Comparison of ENCODE assay signal across 34 cellular contexts in the genomic region with DNA sequence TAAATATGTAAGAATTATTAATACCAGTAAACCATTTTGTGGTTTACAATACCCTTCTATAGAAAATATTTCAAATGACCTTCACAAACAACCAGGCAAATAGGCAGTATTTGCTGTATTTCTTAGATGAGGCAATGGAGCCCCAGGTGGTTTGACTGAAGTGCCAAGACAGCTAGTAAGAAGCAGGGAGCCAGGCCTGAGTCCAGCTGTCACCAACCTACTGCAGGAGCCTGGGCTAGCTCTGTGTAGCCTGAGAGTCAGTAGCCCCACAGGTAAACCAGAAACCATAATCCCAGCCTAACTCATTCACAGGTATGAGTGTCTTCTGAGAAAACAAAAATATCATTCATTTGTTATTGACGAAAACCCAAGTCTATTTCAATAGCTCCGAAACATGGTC.
"Had no signal": no experiment of that assay in that cellular context is flagged by ENCODE, and none has a peak within 500 bp of the region (broad histone marks: within the 10 kb centered on the region; RNA-seq: fewer than 3 reads in every experiment).

No MANE protein-coding gene starts in this region.

- H3K9me3 ChIP-seq: body of pancreas, esophagus muscularis mucosa, gastrocnemius medialis had no signal

- H3K27me3 ChIP-seq: body of pancreas, esophagus muscularis mucosa, foreskin keratinocyte, gastrocnemius medialis, heart left ventricle had no signal

- H3K4me3 ChIP-seq: body of pancreas, coronary artery, esophagus muscularis mucosa, gastrocnemius medialis, heart left ventricle had no signal

- ATAC-seq: activated CD4-positive, alpha-beta T cell treated with anti-CD3 and anti-CD28 coated beads for 36 hours; activated CD8-positive, alpha-beta memory T cell treated with anti-CD3 and anti-CD28 coated beads, Interleukin-2, amount 10 ng/mL, durations not matched to agents 7 days and 5 days; activated CD8-positive, alpha-beta T cell treated with anti-CD3 and anti-CD28 coated beads, Interleukin-2, amount 10 ng/mL, durations not matched to agents 7 days and 5 days; activated naive CD4-positive, alpha-beta T cell treated with anti-CD3 and anti-CD28 coated beads, Interleukin-2, amount 50 U/mL, for 72 hours; activated T-cell treated with anti-CD3 and anti-CD28 coated beads, Interleukin-2, amount 50 U/mL, for 72 hours; body of pancreas; effector memory CD8-positive, alpha-beta T cell; foreskin keratinocyte; gastrocnemius medialis; T-helper 17 cell had no signal

- DNase-seq: activated CD4-positive, alpha-beta memory T cell treated with anti-CD3 and anti-CD28 coated beads for 36 hours; activated CD4-positive, alpha-beta T cell treated with anti-CD3 and anti-CD28 coated beads for 36 hours; activated CD4-positive, alpha-beta T cell treated with anti-CD3 and anti-CD28 coated beads, Interleukin-2, amount 10 ng/mL, durations not matched to agents 24 days and 14 days; activated CD4-positive, CD25-positive, alpha-beta regulatory T cell; activated CD4-positive, CD25-positive, alpha-beta regulatory T cell treated with anti-CD3 and anti-CD28 coated beads, Interleukin-2, amount 50 U/mL, for 72 hours; activated CD8-positive, alpha-beta memory T cell treated with anti-CD3 and anti-CD28 coated beads, Interleukin-2, amount 10 ng/mL, durations not matched to agents 7 days and 5 days; activated CD8-positive, alpha-beta memory T cell treated with anti-CD3 and anti-CD28 coated beads, Interleukin-2, amount 50 U/mL, for 48 hours; activated CD8-positive, alpha-beta T cell treated with anti-CD3 and anti-CD28 coated beads, Interleukin-2, amount 10 ng/mL, durations not matched to agents 7 days and 5 days; activated gamma-delta T cell; activated naive CD4-positive, alpha-beta T cell; activated naive CD4-positive, alpha-beta T cell treated with anti-CD3 and anti-CD28 coated beads, Interleukin-2, amount 10 ng/mL, durations not matched to agents 7 days and 5 days; activated naive CD8-positive, alpha-beta T cell treated with anti-CD3 and anti-CD28 coated beads, Interleukin-2, amount 10 ng/mL, durations not matched to agents 7 days and 5 days; activated T-cell treated with anti-CD3 and anti-CD28 coated beads for 4 hours; activated T-cell treated with anti-CD3 and anti-CD28 coated beads, Interleukin-2, amount 50 U/mL, for 24 hours; activated T-cell treated with anti-CD3 and anti-CD28 coated beads, Interleukin-2, amount 50 U/mL, for 72 hours; amniotic stem cell; aorta; body of pancreas; caudate nucleus; cerebellar nuclear complex; dermis blood vessel endothelial cell; effector CD4-positive, alpha-beta T cell; effector memory CD8-positive, alpha-beta T cell; erythroblast; foreskin keratinocyte; glutamatergic neuron; heart left ventricle; T-helper 1 cell; T-helper 17 cell; T1000 had no signal

- H3K27ac ChIP-seq: body of pancreas, coronary artery, esophagus muscularis mucosa, foreskin keratinocyte, gastrocnemius medialis had no signal

- H3K36me3 ChIP-seq: esophagus muscularis mucosa, gastrocnemius medialis, heart left ventricle had no signal

- H3K4me1 ChIP-seq: body of pancreas had no signal
